ENCODE assay signal across 14 cellular contexts in the genomic region with DNA sequence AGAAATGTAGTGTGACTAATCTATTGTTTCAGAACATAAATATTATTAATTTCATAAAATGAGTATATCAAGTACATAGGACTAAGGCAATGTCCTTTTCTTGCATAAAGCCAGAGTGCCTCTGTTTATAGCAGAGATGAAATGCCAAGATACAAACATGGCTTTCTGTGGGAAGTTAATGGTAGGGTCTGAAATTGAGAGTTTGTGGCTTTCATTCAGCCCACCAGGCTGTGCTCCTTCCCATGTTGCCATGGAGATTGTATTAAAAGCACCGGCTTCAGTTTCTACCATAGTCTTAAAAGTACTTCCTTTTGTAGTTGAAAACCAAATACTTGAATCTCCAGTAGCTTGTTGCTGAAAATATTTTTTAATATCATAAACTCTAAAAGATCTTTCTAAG.
DNase-seq lines count a peak whose midpoint lies in the region; ATAC-seq, FAIRE-seq and TF ChIP-seq lines count a peak whose summit lies in the region.
"Had no signal": no experiment of that assay in that cellular context is flagged by ENCODE, and none has a peak within 500 bp of the region (broad histone marks: within the 10 kb centered on the region; RNA-seq: fewer than 3 reads in every experiment).

No MANE protein-coding gene starts in this region.

- H3K4me1 Mint-ChIP-seq in naive thymus-derived CD4-positive, alpha-beta T cell = peaks cover 0 to 7% (median 1%) of the 10 kb centered on the region in 7 donors

- no peaks in the 10 kb centered on the region for H3K79me2 ChIP-seq in OCI-LY7 (ENCODE audit: insufficient read depth, low read depth, low read length)

- H3K27ac ChIP-seq in naive thymus-derived CD4-positive, alpha-beta T cell (ENCODE audit: low read depth, low read length) = no peak overlapping the region
- H3K27ac ChIP-seq in OCI-LY7 (ENCODE audit: low read depth, low read length, poor library complexity, severe bottlenecking) = no peak overlapping the region

- no peak overlapping the region for H3K27ac Mint-ChIP-seq in naive thymus-derived CD4-positive, alpha-beta T cell
- H3K27ac Mint-ChIP-seq: stimulated activated effector memory CD8-positive, alpha-beta T cell treated with anti-CD3 and anti-CD28 coated beads, Interleukin-12 subunit alpha, Interleukin-12 subunit beta, amount 100 ng/mL, for 72 hours; WTC11 had no signal

- BruUV-seq in OCI-LY7 (replicated peaks; lab: Mats Ljungman, UMichigan) = no TSS peak

- peaks cover 12 to 63% (median 53%) of the 10 kb centered on the region in 5 donors for H3K36me3 Mint-ChIP-seq in naive thymus-derived CD4-positive, alpha-beta T cell

- H3K9me2 ChIP-seq in OCI-LY7 (ENCODE audit: insufficient read depth, low read length) = no peaks in the 10 kb centered on the region

- peaks cover 2 to 35% (median 9%) of the 10 kb centered on the region in 11 donors for H3K9me3 Mint-ChIP-seq in naive thymus-derived CD4-positive, alpha-beta T cell

- FAIRE-seq in GM19239 (lab: Jason Lieb, UNC) = peak; percentile 93

- POLR2A ChIA-PET in naive thymus-derived CD4-positive, alpha-beta T cell (lab: Charles Lee) = no interaction called here
- POLR2A ChIA-PET in OCI-LY7 (lab: Charles Lee) = interaction anchor here (0.7 kb wide), 1 partner anchor 11 kb away, joined by 3 read pairs; no protein-coding TSS in a partner anchor

- H4K20me1 ChIP-seq in OCI-LY7 (ENCODE audit: insufficient read depth, low read length) = no peaks in the 10 kb centered on the region

- H2AFZ ChIP-seq in OCI-LY7 (ENCODE audit: low read length) = no peak overlapping the region

- ATAC-seq in HG02678 (IDR thresholded peaks at IDR 0.05; ENCODE audit: unreplicated experiment) (peak; percentile 94), HG03565 (IDR thresholded peaks at IDR 0.05; ENCODE audit: unreplicated experiment) (peak; percentile 90)
- no peak for ATAC-seq in naive thymus-derived CD4-positive, alpha-beta T cell
- ATAC-seq: stimulated activated effector memory CD8-positive, alpha-beta T cell treated with anti-CD3 and anti-CD28 coated beads, Interleukin-12 subunit alpha, Interleukin-12 subunit beta, amount 100 ng/mL, for 72 hours; WTC11 had no signal

- CTCF ChIA-PET in naive thymus-derived CD4-positive, alpha-beta T cell (lab: Charles Lee) = no interaction called here
- CTCF ChIA-PET in OCI-LY7 (lab: Charles Lee; ENCODE audit: unreplicated experiment) = no interaction called here

- H3K4me1 ChIP-seq in naive thymus-derived CD4-positive, alpha-beta T cell (ENCODE audit: control insufficient read depth in 2 of 2, insufficient read depth in 2 of 2, low read length in 2 of 2) = no peaks in the 10 kb centered on the region
- no peaks in the 10 kb centered on the region for H3K4me1 ChIP-seq in OCI-LY7 (ENCODE audit: insufficient read depth, low read length, poor library complexity, severe bottlenecking)

- no peaks in the 10 kb centered on the region for H3K9me3 ChIP-seq in naive thymus-derived CD4-positive, alpha-beta T cell (ENCODE audit: control insufficient read depth in 2 of 3, low read length in 3 of 3)
- H3K9me3 ChIP-seq in OCI-LY7 (ENCODE audit: low read length) = no peaks in the 10 kb centered on the region

- H3K27me3 ChIP-seq in naive thymus-derived CD4-positive, alpha-beta T cell (ENCODE audit: control insufficient read depth in 2 of 2, insufficient read depth in 2 of 2, low read length in 2 of 2) = no peaks in the 10 kb centered on the region

- DNase-seq in GDM1 (lab: John Stamatoyannopoulos, UW) (peak; percentile 54), GM19239 (ENCODE audit: insufficient read length, low spot score) (no peak), NCI-H2107 (lab: John Stamatoyannopoulos, UW) (no peak), OCI-LY7 (ENCODE audit: low spot score) (no peak)
- DNase-seq in naive thymus-derived CD4-positive, alpha-beta T cell = no peak
- no peak for DNase-seq in activated CD8-positive, alpha-beta memory T cell treated with anti-CD3 and anti-CD28 coated beads, Interleukin-2, amount 50 U/mL, for 48 hours
- DNase-seq: activated naive CD4-positive, alpha-beta T cell; head of caudate nucleus; NCI-H1694; RPMI8226 had no signal

- intact Hi-C loops in naive thymus-derived CD4-positive, alpha-beta T cell (cut with micrococcal nuclease) = no loop called here
- intact Hi-C loops in OCI-LY7 (cut with micrococcal nuclease; ENCODE audit: unreplicated experiment) = no loop called here

- TF ChIP-seq CTCF in OCI-LY7 (conservative IDR thresholded peaks at IDR 0.05; ENCODE audit: low read length) = no peak

- H3K36me3 ChIP-seq in naive thymus-derived CD4-positive, alpha-beta T cell (ENCODE audit: control insufficient read depth in 2 of 3, insufficient read depth in 3 of 3, low read length in 3 of 3) = peaks cover 0 to 4% (median 0%) of the 10 kb centered on the region in 3 experiments
- peaks cover 4% of the 10 kb centered on the region for H3K36me3 ChIP-seq in OCI-LY7 (ENCODE audit: insufficient read depth, low read length)

- no peaks in the 10 kb centered on the region for H3K27me3 Mint-ChIP-seq in naive thymus-derived CD4-positive, alpha-beta T cell

- H3K4me3 Mint-ChIP-seq in naive thymus-derived CD4-positive, alpha-beta T cell = no peak overlapping the region
- H3K4me3 Mint-ChIP-seq: stimulated activated effector memory CD8-positive, alpha-beta T cell treated with anti-CD3 and anti-CD28 coated beads, Interleukin-12 subunit alpha, Interleukin-12 subunit beta, amount 100 ng/mL, for 72 hours; WTC11 had no signal

- no peak overlapping the region for H3K4me3 ChIP-seq in naive thymus-derived CD4-positive, alpha-beta T cell (ENCODE audit: low read length)
- no peak overlapping the region for H3K4me3 ChIP-seq in OCI-LY7 (ENCODE audit: low read depth, low read length, poor library complexity, severe bottlenecking)

- H3K4me2 ChIP-seq in OCI-LY7 (ENCODE audit: low read length) = no peak overlapping the region
